Comparison of ENCODE assay signal across 9 cellular contexts in genomic region chr15:92797168-92798052, GRCh38.
DNase-seq lines count a peak whose midpoint lies in the region; ATAC-seq and TF ChIP-seq lines count a peak whose summit lies in the region.
"Had no signal": no experiment of that assay in that cellular context is flagged by ENCODE, and none has a peak within 500 bp of the region (broad histone marks: within the 10 kb centered on the region; RNA-seq: fewer than 3 reads in every experiment).

No MANE protein-coding gene starts in this region.

- H3K27ac Mint-ChIP-seq in T-helper 1 cell treated with Interleukin-12 subunit alpha and Interleukin-12 subunit beta and Interleukin-4 antibody, amounts not matched to agents 30 μg/mL and 1 μg/mL, for 36 hours, result peak overlapping the region; percentile 39
- H3K27ac Mint-ChIP-seq in naive B cell, result peak overlapping the region in 5 of 6 donors; percentile 82 to 98 (median 94)

- H3K9me3 Mint-ChIP-seq in T-helper 1 cell treated with Interleukin-12 subunit alpha and Interleukin-12 subunit beta and Interleukin-4 antibody, amounts not matched to agents 30 μg/mL and 1 μg/mL, for 36 hours, result no peaks in the 10 kb centered on the region
- H3K9me3 Mint-ChIP-seq in naive B cell, result no peaks in the 10 kb centered on the region

- peak overlapping the region; percentile 81 for H3K27ac ChIP-seq in epithelial cell of prostate
- H3K27ac ChIP-seq: SJSA1 had no signal

- H3K36me3 Mint-ChIP-seq in T-helper 1 cell treated with Interleukin-12 subunit alpha and Interleukin-12 subunit beta and Interleukin-4 antibody, amounts not matched to agents 30 μg/mL and 1 μg/mL, for 36 hours (ENCODE audit: low read depth), result peaks cover 3% of the 10 kb centered on the region
- no peaks in the 10 kb centered on the region for H3K36me3 Mint-ChIP-seq in naive B cell

- ATAC-seq in HG02840 (IDR thresholded peaks at IDR 0.05; ENCODE audit: low FRiP score, unreplicated experiment) (peak; percentile 62), naive B cell (ENCODE audit: low read depth in 2 of 2) (peak; percentile 85 to 93), HG02870 (IDR thresholded peaks at IDR 0.05; ENCODE audit: unreplicated experiment) (no peak)

- no peaks in the 10 kb centered on the region for H3K27me3 Mint-ChIP-seq in T-helper 1 cell treated with Interleukin-12 subunit alpha and Interleukin-12 subunit beta and Interleukin-4 antibody, amounts not matched to agents 30 μg/mL and 1 μg/mL, for 36 hours (ENCODE audit: low read depth)
- no peaks in the 10 kb centered on the region for H3K27me3 Mint-ChIP-seq in naive B cell

- peak; percentile 28 for DNase-seq in AG08396 (ENCODE audit: low spot score)
- DNase-seq in GM10266 (ENCODE audit: extremely low spot score), result peak; percentile 62
- peak; percentile 46 for DNase-seq in NCI-H146 treated with DMSO at 0.1 percent for 48 hours (lab: John Stamatoyannopoulos, UW; ENCODE audit: unreplicated experiment)
- DNase-seq in epithelial cell of prostate (ENCODE audit: low read depth, low spot score), result no peak
- DNase-seq in naive B cell, result peak; percentile 70

- no peak overlapping the region for H3K4me3 Mint-ChIP-seq in T-helper 1 cell treated with Interleukin-12 subunit alpha and Interleukin-12 subunit beta and Interleukin-4 antibody, amounts not matched to agents 30 μg/mL and 1 μg/mL, for 36 hours
- no peak overlapping the region for H3K4me3 Mint-ChIP-seq in naive B cell

- TF ChIP-seq CTCF in GM10266 (IDR thresholded peaks at IDR 0.05; ENCODE audit: control insufficient read depth, insufficient read depth, low read depth, missing control alignments), result peak; percentile 67

- H3K4me1 Mint-ChIP-seq in T-helper 1 cell treated with Interleukin-12 subunit alpha and Interleukin-12 subunit beta and Interleukin-4 antibody, amounts not matched to agents 30 μg/mL and 1 μg/mL, for 36 hours (ENCODE audit: low read depth), result peaks cover 16% of the 10 kb centered on the region
- peaks cover 6 to 10% (median 6%) of the 10 kb centered on the region in 3 donors for H3K4me1 Mint-ChIP-seq in naive B cell
